16 cellular contexts compared by ENCODE assay signal in the genomic region with DNA sequence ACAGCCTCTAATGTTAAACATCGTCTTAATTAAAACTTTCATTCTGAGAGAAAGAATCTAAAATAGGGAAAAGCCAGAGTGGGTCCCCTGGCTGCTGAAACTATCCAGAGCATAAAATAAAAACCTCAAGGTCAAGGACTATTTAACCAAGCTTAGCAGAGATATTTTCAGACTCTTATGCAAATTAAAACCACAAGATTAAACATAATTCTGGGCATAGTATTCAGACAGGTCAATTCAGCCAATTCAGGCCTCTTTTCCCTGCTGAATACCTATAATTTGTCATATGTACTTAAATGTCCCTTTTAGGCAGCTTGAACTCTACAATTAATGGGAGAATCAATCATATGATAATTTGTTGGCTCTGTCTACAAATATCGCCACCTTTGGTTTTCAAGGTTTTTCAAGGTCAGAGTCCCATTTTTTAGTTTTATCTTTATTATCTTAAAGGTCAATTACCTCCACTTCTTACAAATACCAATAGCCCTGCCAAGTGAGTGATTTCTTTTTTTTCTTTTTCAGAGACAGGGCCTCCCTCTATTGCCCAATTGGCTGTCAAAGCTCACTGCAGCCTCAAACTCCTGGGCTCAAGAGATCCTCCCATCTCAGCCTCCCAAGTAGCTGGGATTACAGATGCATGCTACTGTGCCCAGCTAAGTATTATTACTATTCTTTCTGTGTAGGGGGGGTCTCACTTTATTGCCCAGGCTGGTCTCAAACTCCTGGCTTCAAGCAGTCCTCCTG.
A peak's percentile ranks its signal among the peaks of the same experiment; 100 is the strongest.
DNase-seq lines count a peak whose midpoint lies in the region; ATAC-seq and TF ChIP-seq lines count a peak whose summit lies in the region.
"Had no signal": no experiment of that assay in that cellular context is flagged by ENCODE, and none has a peak within 500 bp of the region (broad histone marks: within the 10 kb centered on the region; RNA-seq: fewer than 3 reads in every experiment).

No MANE protein-coding gene starts in this region.

- no peaks in the 10 kb centered on the region for H4K20me1 ChIP-seq in SK-N-SH (ENCODE audit: insufficient read depth)

- no peaks in the 10 kb centered on the region for H3K9me3 Mint-ChIP-seq in activated naive CD4-positive, alpha-beta T cell treated with anti-CD3 and anti-CD28 coated beads for 36 hours
- H3K9me3 Mint-ChIP-seq: CD4-positive, alpha-beta memory T cell had no signal

- H3K36me3 Mint-ChIP-seq in activated naive CD4-positive, alpha-beta T cell treated with anti-CD3 and anti-CD28 coated beads for 36 hours (ENCODE audit: low read depth): no peaks in the 10 kb centered on the region
- H3K36me3 Mint-ChIP-seq: activated naive CD8-positive, alpha-beta T cell; CD4-positive, alpha-beta memory T cell had no signal

- H3K4me3 Mint-ChIP-seq in activated naive CD4-positive, alpha-beta T cell treated with anti-CD3 and anti-CD28 coated beads for 36 hours: no peak overlapping the region
- H3K4me3 Mint-ChIP-seq: activated naive CD8-positive, alpha-beta T cell; CD4-positive, alpha-beta memory T cell had no signal

- intact Hi-C loops in activated naive CD4-positive, alpha-beta T cell treated with anti-CD3 and anti-CD28 coated beads for 36 hours (cut with micrococcal nuclease): no loop called here

- H3K27me3 ChIP-seq in SK-N-SH (ENCODE audit: insufficient read depth) (no peaks in the 10 kb centered on the region), parathyroid adenoma (ENCODE audit: control insufficient read depth, insufficient read depth, low read length) (no peaks in the 10 kb centered on the region)

- H3K9me3 ChIP-seq in SK-N-SH: no peaks in the 10 kb centered on the region
- H3K9me3 ChIP-seq in parathyroid adenoma (ENCODE audit: control insufficient read depth, low read length): no peaks in the 10 kb centered on the region

- no peak overlapping the region for H3K9ac ChIP-seq in SK-N-SH
- H3K9ac ChIP-seq in parathyroid adenoma: no peak overlapping the region

- peaks cover 7% of the 10 kb centered on the region for H3F3A ChIP-seq in SK-N-SH (replicated peaks; ENCODE audit: insufficient read depth)

- H3K4me1 Mint-ChIP-seq in activated naive CD4-positive, alpha-beta T cell treated with anti-CD3 and anti-CD28 coated beads for 36 hours (ENCODE audit: low read depth): no peaks in the 10 kb centered on the region
- H3K4me1 Mint-ChIP-seq: CD4-positive, alpha-beta memory T cell had no signal

- POLR2A ChIA-PET in SK-N-SH (lab: Yijun Ruan, JAX): no interaction called here

- no peak for TF ChIP-seq EP300 in SK-N-SH (IDR thresholded peaks at IDR 0.05; ENCODE audit: borderline replicate concordance in 1 of 2, low read depth in 1 of 2, low read length in 1 of 2)

- H3K27me3 Mint-ChIP-seq in activated naive CD4-positive, alpha-beta T cell treated with anti-CD3 and anti-CD28 coated beads for 36 hours (ENCODE audit: low read depth): peaks cover 4% of the 10 kb centered on the region
- H3K27me3 Mint-ChIP-seq: activated naive CD8-positive, alpha-beta T cell; CD4-positive, alpha-beta memory T cell had no signal

- H3K4me1 ChIP-seq in SK-N-SH (ENCODE audit: control insufficient read depth in 1 of 2, insufficient read depth in 2 of 2, low read depth in 1 of 2, low read length in 1 of 2): 0 out of 4 replicates have a peak, but pooled peaks cover 0 to 1% of the 10 kb centered on the region in 2 experiments
- peaks cover 4% of the 10 kb centered on the region for H3K4me1 ChIP-seq in parathyroid adenoma

- H3K79me2 ChIP-seq in SK-N-SH (ENCODE audit: insufficient read depth) (no peaks in the 10 kb centered on the region), parathyroid adenoma (no peaks in the 10 kb centered on the region)

- no peak for TF ChIP-seq RAD21 in SK-N-SH (IDR thresholded peaks at IDR 0.05; ENCODE audit: low read length)

- no peak for TF ChIP-seq POLR2A in GM18505 (IDR thresholded peaks at IDR 0.05; ENCODE audit: borderline replicate concordance, extremely low read depth, insufficient read depth, insufficient read length)

- no peak overlapping the region for H3K4me3 ChIP-seq in SK-N-SH (ENCODE audit: low read depth in 2 of 2, low read length in 1 of 2)
- H3K4me3 ChIP-seq in parathyroid adenoma (ENCODE audit: low read depth, low read length): no peak overlapping the region

- H3K9me2 ChIP-seq in SK-N-SH: no peaks in the 10 kb centered on the region; the same call in 1 of the 2 replicates

- no peak overlapping the region for H3K27ac ChIP-seq in SK-N-SH (ENCODE audit: low read depth in 2 of 2, low read length in 1 of 2)
- peak overlapping the region; percentile 32 for H3K27ac ChIP-seq in parathyroid adenoma
- H3K27ac ChIP-seq: RWPE1 had no signal

- TF ChIP-seq CTCF in SK-N-SH (IDR thresholded peaks at IDR 0.05): no peak
- TF ChIP-seq CTCF in parathyroid adenoma (IDR thresholded peaks at IDR 0.05): no peak

- no peak overlapping the region for H3K4me2 ChIP-seq in SK-N-SH
- H3K4me2 ChIP-seq in parathyroid adenoma (ENCODE audit: low read length): no peak overlapping the region

- ATAC-seq in GM19035 (IDR thresholded peaks at IDR 0.05; ENCODE audit: unreplicated experiment) (peak; percentile 50), HG02884 (IDR thresholded peaks at IDR 0.05; ENCODE audit: unreplicated experiment) (peak; percentile 55), GM18505 (IDR thresholded peaks at IDR 0.05; ENCODE audit: unreplicated experiment) (no peak)
- ATAC-seq: left colon; stimulated activated naive CD8-positive, alpha-beta T cell treated with anti-CD3 and anti-CD28 coated beads, Interleukin-15, Interleukin-2, amounts not matched to agents 100 U/mL and 50 U/mL, for 24 hours had no signal

- DNase-seq in SK-N-SH: no peak
- no peak for DNase-seq in NCI-H1694 treated with DMSO at 0.1 percent for 48 hours (lab: John Stamatoyannopoulos, UW)
- no peak for DNase-seq in NCI-H510A treated with DMSO at 0.1 percent for 48 hours (lab: John Stamatoyannopoulos, UW)
- DNase-seq in activated naive CD4-positive, alpha-beta T cell treated with anti-CD3 and anti-CD28 coated beads for 36 hours: no peak
- DNase-seq: CD4-positive, alpha-beta memory T cell; left colon; NCI-H226; occipital lobe; stimulated activated CD4-positive, alpha-beta T cell treated with anti-CD3 and anti-CD28 coated beads, Interleukin-1b, Interleukin-23, amount 100 ng/mL, for 48 hours; stimulated activated naive CD8-positive, alpha-beta T cell treated with anti-CD3 and anti-CD28 coated beads, Interleukin-15, Interleukin-2, amounts not matched to agents 100 U/mL and 50 U/mL, for 24 hours had no signal

- CTCF ChIA-PET in SK-N-SH (lab: Yijun Ruan, JAX): interaction anchor here (0.8 kb wide), 1 partner anchor 10 kb away, joined by 3 read pairs; no protein-coding TSS in a partner anchor
- CTCF ChIA-PET in activated naive CD4-positive, alpha-beta T cell treated with anti-CD3 and anti-CD28 coated beads for 36 hours (lab: Charles Lee): interaction anchor here (0.6 kb wide), 1 partner anchor 17 kb away, joined by 3 read pairs; no protein-coding TSS in a partner anchor

- H3K27ac Mint-ChIP-seq in activated naive CD4-positive, alpha-beta T cell treated with anti-CD3 and anti-CD28 coated beads for 36 hours: no peak overlapping the region
- H3K27ac Mint-ChIP-seq: activated naive CD8-positive, alpha-beta T cell had no signal

- WGBS in SK-N-SH (ENCODE audit: low lambda C conversion rate): 90% methylated on average over 2 of the region's 2 CpGs

- H3K36me3 ChIP-seq in SK-N-SH (replicated peaks in 1 of 2; ENCODE audit: control insufficient read depth in 1 of 2, insufficient read depth in 2 of 2, low read length in 1 of 2) (no peaks in the 10 kb centered on the region), parathyroid adenoma (ENCODE audit: control insufficient read depth, insufficient read depth, low read length) (no peaks in the 10 kb centered on the region)

- no peak overlapping the region for H2AFZ ChIP-seq in SK-N-SH (ENCODE audit: low read depth)
- H2AFZ ChIP-seq in parathyroid adenoma: peak overlapping the region; percentile 50

TF ChIP-seq in SK-N-SH, 30 proteins besides CTCF, POLR2A, EP300 and RAD21:
- TF ChIP-seq RXRA (IDR thresholded peaks at IDR 0.05; ENCODE audit: borderline replicate concordance, low read depth) (no peak), TEAD4 (IDR thresholded peaks at IDR 0.05; ENCODE audit: borderline replicate concordance, insufficient read depth) (no peak), TCF12 (IDR thresholded peaks at IDR 0.05) (0 out of 2 replicates have a peak, but pooled peaks have one; percentile 4), FOXM1 (IDR thresholded peaks at IDR 0.05; ENCODE audit: low read depth) (no peak), PBX3 (IDR thresholded peaks at IDR 0.05) (no peak), FOSL2 (IDR thresholded peaks at IDR 0.05; ENCODE audit: borderline replicate concordance, low read depth) (no peak)
